ENCODE assay signal across 14 cellular contexts in the genomic region with DNA sequence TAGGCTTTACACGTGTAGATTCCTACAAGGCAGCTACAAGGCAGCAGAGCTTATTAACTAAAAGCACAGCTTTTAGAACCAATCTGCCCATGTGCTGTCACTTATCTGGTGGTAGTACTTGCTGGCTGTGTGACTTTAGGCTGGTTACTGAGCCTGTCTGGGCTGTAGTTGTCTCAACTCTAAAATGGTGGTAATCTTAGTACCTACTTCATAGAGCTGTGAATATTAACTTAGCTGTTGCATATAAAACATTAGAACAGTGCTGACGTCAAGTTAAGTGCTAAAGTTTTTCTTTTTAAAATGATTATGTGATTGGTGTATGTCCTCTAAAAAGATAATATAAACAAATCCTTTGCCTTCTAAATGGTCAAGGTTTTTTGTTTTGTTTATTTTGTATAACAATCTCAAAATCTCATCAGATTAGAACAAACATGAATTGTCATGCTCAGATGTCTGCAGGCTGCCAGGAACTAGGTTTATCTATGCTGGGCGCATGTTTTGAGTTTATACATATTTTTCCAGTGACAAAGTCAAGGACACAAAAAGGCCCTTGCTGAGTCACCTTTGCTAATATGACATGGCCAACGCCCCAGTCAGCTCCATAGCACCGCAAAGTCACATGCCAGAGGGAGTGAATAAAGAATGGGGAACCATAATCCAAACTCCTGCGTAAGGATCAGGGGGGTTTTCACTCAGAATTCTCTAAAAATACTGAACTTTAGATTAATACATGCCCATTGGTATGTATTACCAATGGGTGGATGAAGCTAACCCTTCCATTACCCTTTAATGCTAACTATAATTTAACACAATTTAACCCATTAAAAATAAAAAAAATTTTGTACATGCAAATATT. TPM values are rescaled to one million over a fixed set of nuclear protein-coding genes. Genes with fewer than 3 reads are reported as not detected.
A peak's percentile ranks its signal among the peaks of the same experiment; 100 is the strongest.
DNase-seq lines count a peak whose midpoint lies in the region; ATAC-seq and TF ChIP-seq lines count a peak whose summit lies in the region.
"Had no signal": no experiment of that assay in that cellular context is flagged by ENCODE, and none has a peak within 500 bp of the region (broad histone marks: within the 10 kb centered on the region; RNA-seq: fewer than 3 reads in every experiment).

No MANE protein-coding gene starts in this region.

- H3K4me1 ChIP-seq in upper lobe of right lung, result no peaks in the 10 kb centered on the region
- H3K4me1 ChIP-seq: uterus had no signal

- ATAC-seq in upper lobe of right lung, result peak; percentile 27

- intact Hi-C loops in upper lobe of right lung (cut with DNase I), result loop anchor here (10.0 kb wide), 1 partner anchor 617 kb away; no protein-coding TSS in a partner anchor
- intact Hi-C loops in dorsolateral prefrontal cortex (cut with DNase I), result no loop called here

- DNase-seq in SIG-M5 treated with dmso at 0.1 percent for 504 hours (lab: John Stamatoyannopoulos, UW; ENCODE audit: unreplicated experiment) (peak; percentile 52), SIG-M5 (lab: John Stamatoyannopoulos, UW) (no peak), T1000 (lab: John Stamatoyannopoulos, UW) (peak; percentile 32), fibroblast of villous mesenchyme (ENCODE audit: low read depth) (peak; percentile 79), upper lobe of right lung (no peak), dorsolateral prefrontal cortex (no peak)
- DNase-seq in stimulated activated CD4-positive, alpha-beta T cell treated with anti-CD3 and anti-CD28 coated beads, Interleukin-4, amount 100 ng/mL, for 1 hour, result no peak
- no peak for DNase-seq in activated CD8-positive, alpha-beta memory T cell treated with anti-CD3 and anti-CD28 coated beads for 24 hours
- DNase-seq: 8988T, GF-D8, H7, midbrain, NCI-H524 treated with DMSO at 0.1 percent for 48 hours, uterus had no signal

- no peak overlapping the region for H3K27ac ChIP-seq in upper lobe of right lung
- no peak overlapping the region for H3K27ac ChIP-seq in dorsolateral prefrontal cortex
- H3K27ac ChIP-seq: uterus had no signal

- H3K27me3 ChIP-seq in upper lobe of right lung (no peaks in the 10 kb centered on the region), dorsolateral prefrontal cortex (no peaks in the 10 kb centered on the region)
- H3K27me3 ChIP-seq: uterus had no signal

- H3K4me3 ChIP-seq in fibroblast of villous mesenchyme (ENCODE audit: low read depth, low read length), result no peak overlapping the region
- no peak overlapping the region for H3K4me3 ChIP-seq in upper lobe of right lung
- H3K4me3 ChIP-seq in dorsolateral prefrontal cortex, result no peak overlapping the region
- H3K4me3 ChIP-seq: uterus had no signal

- no peaks in the 10 kb centered on the region for H3K9me3 ChIP-seq in upper lobe of right lung
- H3K9me3 ChIP-seq: uterus had no signal

- no peaks in the 10 kb centered on the region for H3K36me3 ChIP-seq in upper lobe of right lung
- H3K36me3 ChIP-seq: uterus had no signal

- TF ChIP-seq CTCF in fibroblast of villous mesenchyme (IDR thresholded peaks at IDR 0.05; ENCODE audit: insufficient read depth, low read depth, low read length) (no peak), upper lobe of right lung (IDR thresholded peaks at IDR 0.05) (no peak), dorsolateral prefrontal cortex (IDR thresholded peaks at IDR 0.05 in 54 of 56, conservative IDR thresholded peaks at IDR 0.05 in 2 of 56; ENCODE audit: low read depth in 1 of 56, partially characterized antibody in 56 of 56) (no peak)

RNA-seq across cellular contexts. Expression of gene ARL4A, which starts 39.8 kb away (rescaled TPM):
- total RNA-seq in fibroblast of villous mesenchyme (17.7 and 24.6 TPM in 2 replicates), upper lobe of right lung (35.6 TPM), dorsolateral prefrontal cortex (10 to 100 TPM; 13.2 to 59.1 (median 33.1) TPM)

Comparison
In these comparisons a context has a peak if more than half of its experiments do, and no peak if none do; other contexts are left out.
1. DNase-seq: peak in SIG-M5 treated with dmso at 0.1 percent for 504 hours (single experiment), T1000 (single experiment) and fibroblast of villous mesenchyme (single experiment); none in SIG-M5 (single experiment), upper lobe of right lung (single experiment), stimulated activated CD4-positive, alpha-beta T cell treated with anti-CD3 and anti-CD28 coated beads, Interleukin-4, amount 100 ng/mL, for 1 hour (single experiment), dorsolateral prefrontal cortex (0 of 10) and activated CD8-positive, alpha-beta memory T cell treated with anti-CD3 and anti-CD28 coated beads for 24 hours (single experiment).